22 cellular contexts compared by ENCODE assay signal in the genomic region with DNA sequence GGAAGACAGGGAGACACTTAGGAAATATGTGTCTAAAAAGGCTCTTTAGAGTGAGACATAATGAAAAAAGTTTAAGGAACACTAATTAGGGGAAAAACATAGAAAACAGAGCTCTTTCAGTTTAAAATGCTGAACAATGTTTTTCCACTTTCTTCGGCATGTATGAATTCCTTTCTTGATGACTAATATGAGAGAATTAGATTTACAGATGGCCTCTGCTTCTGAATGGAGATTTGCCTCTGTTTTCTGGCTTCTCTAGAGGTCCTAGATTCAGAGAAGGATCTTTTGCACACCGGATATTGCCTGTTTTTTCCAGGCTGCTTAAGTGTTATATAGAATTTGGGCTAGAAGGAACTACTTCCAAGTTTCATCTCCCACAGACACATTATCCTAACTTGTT.
DNase-seq lines count a peak whose midpoint lies in the region; ATAC-seq, FAIRE-seq and TF ChIP-seq lines count a peak whose summit lies in the region.
"Had no signal": no experiment of that assay in that cellular context is flagged by ENCODE, and none has a peak within 500 bp of the region (broad histone marks: within the 10 kb centered on the region; RNA-seq: fewer than 3 reads in every experiment).

No MANE protein-coding gene starts in this region.

- H3K27me3 Mint-ChIP-seq in chondrocyte (ENCODE audit: low read depth) = no peaks in the 10 kb centered on the region
- H3K27me3 Mint-ChIP-seq in activated CD8-positive, alpha-beta T cell treated with anti-CD3 and anti-CD28 coated beads for 36 hours = no peaks in the 10 kb centered on the region
- no peaks in the 10 kb centered on the region for H3K27me3 Mint-ChIP-seq in activated CD8-positive, alpha-beta memory T cell treated with anti-CD3 and anti-CD28 coated beads, Interleukin-2, amount 10 ng/mL, durations not matched to agents 7 days and 5 days
- H3K27me3 Mint-ChIP-seq: activated naive CD4-positive, alpha-beta T cell treated with anti-CD3 and anti-CD28 coated beads, Interleukin-2, amount 10 ng/mL, durations not matched to agents 7 days and 5 days had no signal

- H3K27ac Mint-ChIP-seq in chondrocyte (ENCODE audit: unreplicated experiment) = peak overlapping the region; percentile 79
- no peak overlapping the region for H3K27ac Mint-ChIP-seq in activated CD8-positive, alpha-beta T cell treated with anti-CD3 and anti-CD28 coated beads for 36 hours
- no peak overlapping the region for H3K27ac Mint-ChIP-seq in activated CD8-positive, alpha-beta memory T cell treated with anti-CD3 and anti-CD28 coated beads, Interleukin-2, amount 10 ng/mL, durations not matched to agents 7 days and 5 days
- H3K27ac Mint-ChIP-seq: activated naive CD4-positive, alpha-beta T cell treated with anti-CD3 and anti-CD28 coated beads, Interleukin-2, amount 10 ng/mL, durations not matched to agents 7 days and 5 days; brain had no signal

- peaks cover 15% of the 10 kb centered on the region for H3K4me1 ChIP-seq in keratinocyte (ENCODE audit: control insufficient read depth, extremely low read depth, insufficient read depth, low read length)
- H3K4me1 ChIP-seq: stomach, uterus had no signal

- POLR2A ChIA-PET in activated CD8-positive, alpha-beta T cell treated with anti-CD3 and anti-CD28 coated beads for 36 hours (lab: Charles Lee) = no interaction called here

- H3K4me3 ChIP-seq in keratinocyte (ENCODE audit: control insufficient read depth in 2 of 3, extremely low read depth in 1 of 3, insufficient read depth in 2 of 3, low read depth in 1 of 3, low read length in 3 of 3) = no peak overlapping the region
- H3K4me3 ChIP-seq: stomach, uterus had no signal

- no peaks in the 10 kb centered on the region for H3K9me3 ChIP-seq in keratinocyte (ENCODE audit: control insufficient read depth, low read depth, low read length)
- H3K9me3 ChIP-seq: stomach, uterus had no signal

- H3K9ac ChIP-seq in keratinocyte (ENCODE audit: control insufficient read depth, extremely low read depth, insufficient read depth, low read length) = no peak overlapping the region

- peaks cover 18% of the 10 kb centered on the region for H3K4me1 Mint-ChIP-seq in chondrocyte (ENCODE audit: low read depth)
- H3K4me1 Mint-ChIP-seq in activated CD8-positive, alpha-beta T cell treated with anti-CD3 and anti-CD28 coated beads for 36 hours (ENCODE audit: low read depth) = no peaks in the 10 kb centered on the region
- no peaks in the 10 kb centered on the region for H3K4me1 Mint-ChIP-seq in activated CD8-positive, alpha-beta memory T cell treated with anti-CD3 and anti-CD28 coated beads, Interleukin-2, amount 10 ng/mL, durations not matched to agents 7 days and 5 days
- H3K4me1 Mint-ChIP-seq: activated naive CD4-positive, alpha-beta T cell treated with anti-CD3 and anti-CD28 coated beads, Interleukin-2, amount 10 ng/mL, durations not matched to agents 7 days and 5 days had no signal

- no peaks in the 10 kb centered on the region for H3K79me2 ChIP-seq in keratinocyte (ENCODE audit: control insufficient read depth, insufficient read depth, low read length)

- no peaks in the 10 kb centered on the region for H3K36me3 ChIP-seq in keratinocyte (ENCODE audit: control insufficient read depth in 2 of 2, extremely low read depth in 1 of 2, insufficient read depth in 2 of 2, low read length in 2 of 2)
- H3K36me3 ChIP-seq: stomach, uterus had no signal

- no peak overlapping the region for H3K27ac ChIP-seq in keratinocyte (ENCODE audit: control insufficient read depth, insufficient read depth, low read length)
- H3K27ac ChIP-seq: stomach, uterus had no signal

- H3K4me2 ChIP-seq in keratinocyte (ENCODE audit: control insufficient read depth, extremely low read depth, insufficient read depth, low read depth, low read length) = peak overlapping the region; percentile 23

- dilution Hi-C loops in keratinocyte (cut with MboI; ENCODE audit: extremely low pct_ligation_motif_present, low sequenced_read_pairs) = no loop called here

- intact Hi-C loops in activated CD8-positive, alpha-beta T cell treated with anti-CD3 and anti-CD28 coated beads for 36 hours (cut with micrococcal nuclease) = no loop called here

- H3K36me3 Mint-ChIP-seq in chondrocyte (ENCODE audit: low read depth) = no peaks in the 10 kb centered on the region
- H3K36me3 Mint-ChIP-seq in activated CD8-positive, alpha-beta T cell treated with anti-CD3 and anti-CD28 coated beads for 36 hours (ENCODE audit: low read depth) = no peaks in the 10 kb centered on the region
- H3K36me3 Mint-ChIP-seq in activated CD8-positive, alpha-beta memory T cell treated with anti-CD3 and anti-CD28 coated beads, Interleukin-2, amount 10 ng/mL, durations not matched to agents 7 days and 5 days = peaks cover 4% of the 10 kb centered on the region
- H3K36me3 Mint-ChIP-seq: activated naive CD4-positive, alpha-beta T cell treated with anti-CD3 and anti-CD28 coated beads, Interleukin-2, amount 10 ng/mL, durations not matched to agents 7 days and 5 days; brain had no signal

- CTCF ChIA-PET in activated CD8-positive, alpha-beta T cell treated with anti-CD3 and anti-CD28 coated beads for 36 hours (lab: Charles Lee) = no interaction called here
- CTCF ChIA-PET in activated CD8-positive, alpha-beta memory T cell treated with anti-CD3 and anti-CD28 coated beads, Interleukin-2, amount 10 ng/mL, durations not matched to agents 7 days and 5 days (lab: Charles Lee) = no interaction called here

- FAIRE-seq in keratinocyte (lab: Jason Lieb, UNC) = no peak
- FAIRE-seq: GM12891, HepG2 had no signal

- H4K20me1 ChIP-seq in keratinocyte (ENCODE audit: control insufficient read depth, extremely low read depth, insufficient read depth, low read length) = no peaks in the 10 kb centered on the region

- TF ChIP-seq CTCF in chondrocyte (IDR thresholded peaks at IDR 0.05) (no peak), keratinocyte (optimal IDR thresholded peaks at IDR 0.05 in 1 of 3, IDR thresholded peaks at IDR 0.05 in 1 of 3, conservative IDR thresholded peaks at IDR 0.05 in 1 of 3; ENCODE audit: extremely low read depth in 1 of 3, insufficient read depth in 2 of 3, low read length in 3 of 3) (no peak)
- TF ChIP-seq CTCF in activated CD8-positive, alpha-beta T cell treated with anti-CD3 and anti-CD28 coated beads for 36 hours (IDR thresholded peaks at IDR 0.05) = no peak

- peak overlapping the region; percentile 44 for H2AFZ ChIP-seq in keratinocyte (ENCODE audit: control insufficient read depth, low read length)

- H3K4me3 Mint-ChIP-seq in chondrocyte (ENCODE audit: unreplicated experiment) = no peak overlapping the region
- no peak overlapping the region for H3K4me3 Mint-ChIP-seq in activated CD8-positive, alpha-beta T cell treated with anti-CD3 and anti-CD28 coated beads for 36 hours
- no peak overlapping the region for H3K4me3 Mint-ChIP-seq in activated CD8-positive, alpha-beta memory T cell treated with anti-CD3 and anti-CD28 coated beads, Interleukin-2, amount 10 ng/mL, durations not matched to agents 7 days and 5 days
- H3K4me3 Mint-ChIP-seq: activated naive CD4-positive, alpha-beta T cell treated with anti-CD3 and anti-CD28 coated beads, Interleukin-2, amount 10 ng/mL, durations not matched to agents 7 days and 5 days; brain; T-helper 2 cell treated with Interferon-gamma antibody and Interleukin-4, amounts not matched to agents 5 μg/mL and 100 μg/mL, for 36 hours had no signal

- no peak for ATAC-seq in activated CD8-positive, alpha-beta T cell treated with anti-CD3 and anti-CD28 coated beads for 36 hours
- ATAC-seq in activated CD8-positive, alpha-beta memory T cell treated with anti-CD3 and anti-CD28 coated beads, Interleukin-2, amount 10 ng/mL, durations not matched to agents 7 days and 5 days = no peak
- ATAC-seq: HepG2, left lobe of liver had no signal

- DNase-seq in AG20443 (ENCODE audit: low spot score) (peak; percentile 32), LHCN-M2 (ENCODE audit: low read depth) (peak; percentile 45), chondrocyte (ENCODE audit: low spot score) (no peak), keratinocyte (ENCODE audit: low read depth, low spot score) (no peak), NCI-H2227 treated with DMSO at 0.1 percent for 48 hours (lab: John Stamatoyannopoulos, UW) (no peak), H4 (ENCODE audit: low spot score) (no peak)
- no peak for DNase-seq in activated CD8-positive, alpha-beta T cell treated with anti-CD3 and anti-CD28 coated beads for 36 hours
- DNase-seq in activated CD8-positive, alpha-beta memory T cell treated with anti-CD3 and anti-CD28 coated beads, Interleukin-2, amount 10 ng/mL, durations not matched to agents 7 days and 5 days = no peak
- DNase-seq: activated CD8-positive, alpha-beta memory T cell treated with anti-CD3 and anti-CD28 coated beads, Interleukin-2, amount 50 U/mL, for 48 hours; activated naive CD4-positive, alpha-beta T cell treated with anti-CD3 and anti-CD28 coated beads, Interleukin-2, amount 10 ng/mL, durations not matched to agents 7 days and 5 days; COR-L47; NCI-H2029; NCI-H524; right cardiac atrium; SHP77; stomach; uterus had no signal

- no peaks in the 10 kb centered on the region for H3K9me1 ChIP-seq in keratinocyte (ENCODE audit: control insufficient read depth, extremely low read depth, insufficient read depth, low read length)

- no peaks in the 10 kb centered on the region for H3K27me3 ChIP-seq in keratinocyte (ENCODE audit: control insufficient read depth, extremely low read depth, insufficient read depth, low read length)
- H3K27me3 ChIP-seq: stomach, uterus had no signal

- no peaks in the 10 kb centered on the region for H3K9me3 Mint-ChIP-seq in chondrocyte (ENCODE audit: low read depth)
- no peaks in the 10 kb centered on the region for H3K9me3 Mint-ChIP-seq in activated CD8-positive, alpha-beta T cell treated with anti-CD3 and anti-CD28 coated beads for 36 hours
- no peaks in the 10 kb centered on the region for H3K9me3 Mint-ChIP-seq in activated CD8-positive, alpha-beta memory T cell treated with anti-CD3 and anti-CD28 coated beads, Interleukin-2, amount 10 ng/mL, durations not matched to agents 7 days and 5 days (ENCODE audit: low read depth)
- H3K9me3 Mint-ChIP-seq: activated naive CD4-positive, alpha-beta T cell treated with anti-CD3 and anti-CD28 coated beads, Interleukin-2, amount 10 ng/mL, durations not matched to agents 7 days and 5 days had no signal

Comparison
In these comparisons a context has a peak if more than half of its experiments do, and no peak if none do; other contexts are left out.
1. DNase-seq: peak in AG20443 (single experiment) and LHCN-M2 (single experiment); none in chondrocyte (single experiment), keratinocyte (single experiment), NCI-H2227 treated with DMSO at 0.1 percent for 48 hours (single experiment), H4 (single experiment), activated CD8-positive, alpha-beta T cell treated with anti-CD3 and anti-CD28 coated beads for 36 hours (single experiment) and activated CD8-positive, alpha-beta memory T cell treated with anti-CD3 and anti-CD28 coated beads, Interleukin-2, amount 10 ng/mL, durations not matched to agents 7 days and 5 days (single experiment).